ENCODE assay signal across 17 cellular contexts in the genomic region with DNA sequence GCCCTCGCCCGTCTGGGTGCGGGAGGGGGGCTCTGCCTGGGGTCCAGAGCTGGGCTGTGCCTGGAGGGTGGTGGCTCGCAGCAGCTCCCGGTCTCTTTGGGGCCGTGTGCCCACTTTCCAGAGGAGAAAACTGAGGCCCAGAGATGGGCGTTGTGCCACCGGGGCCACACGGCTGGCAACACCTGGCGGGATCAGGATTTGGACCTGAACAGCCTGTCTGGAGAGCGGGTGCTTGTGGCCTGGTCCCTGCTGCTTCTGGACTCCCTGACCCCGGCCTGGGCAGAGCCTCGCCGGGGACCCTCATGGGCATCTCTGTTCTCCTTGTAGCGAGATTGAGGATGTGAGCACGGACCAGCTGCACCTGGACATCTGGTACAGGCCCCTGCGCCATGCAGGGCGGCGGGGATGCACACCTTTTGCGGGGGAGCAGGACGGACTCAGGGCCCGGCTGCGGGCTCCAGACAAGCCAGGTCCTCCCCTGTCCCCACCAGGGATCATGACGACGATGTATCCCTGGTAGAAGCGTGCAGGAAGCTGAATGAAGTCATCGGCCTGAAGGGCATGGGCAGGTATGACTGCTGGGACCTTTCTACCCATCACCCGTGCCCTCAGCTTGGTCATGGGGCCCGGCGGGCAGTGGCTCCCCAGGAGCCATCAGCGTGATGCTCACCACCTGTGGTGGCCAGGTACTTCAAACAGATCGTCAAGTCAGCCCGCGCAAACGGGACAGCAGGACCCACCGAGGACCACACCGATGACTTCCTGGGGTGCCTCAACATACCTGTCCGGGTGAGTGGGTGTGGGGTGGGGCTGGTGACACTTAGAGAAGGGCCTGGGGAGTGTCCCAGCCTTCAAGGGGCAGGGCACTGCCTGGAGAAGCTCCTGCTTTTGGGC. TPM values are rescaled to one million over a fixed set of nuclear protein-coding genes. Genes with fewer than 3 reads are reported as not detected.
DNase-seq lines count a peak whose midpoint lies in the region; ATAC-seq and TF ChIP-seq lines count a peak whose summit lies in the region.
"Had no signal": no experiment of that assay in that cellular context is flagged by ENCODE, and none has a peak within 500 bp of the region (broad histone marks: within the 10 kb centered on the region; RNA-seq: fewer than 3 reads in every experiment).

No MANE protein-coding gene starts in this region.

- H3K36me3 ChIP-seq in DOHH2 (ENCODE audit: control insufficient read depth, low read length) = no peaks in the 10 kb centered on the region

- no peaks in the 10 kb centered on the region for H3K36me3 Mint-ChIP-seq in activated CD8-positive, alpha-beta memory T cell treated with anti-CD3 and anti-CD28 coated beads, Interleukin-2, amount 10 ng/mL, durations not matched to agents 7 days and 5 days
- H3K36me3 Mint-ChIP-seq in T-cell = no peaks in the 10 kb centered on the region
- no peaks in the 10 kb centered on the region for H3K36me3 Mint-ChIP-seq in naive thymus-derived CD8-positive, alpha-beta T cell

- POLR2A ChIA-PET in T-cell (lab: Charles Lee) = interaction anchor here in 1 of 2 donors (0.6 kb wide), 1 partner anchor 801 kb away, joined by 4 read pairs; no protein-coding TSS in a partner anchor
- POLR2A ChIA-PET in naive thymus-derived CD8-positive, alpha-beta T cell (lab: Charles Lee) = interaction anchor here (0.5 to 2.5 kb wide), 7 partner anchors 9 to 132 kb away, joined by 3 to 17 read pairs (median 5); a partner anchor contains a TSS

- no peaks in the 10 kb centered on the region for H3K9me2 ChIP-seq in DOHH2 (replicated peaks; ENCODE audit: control insufficient read depth, low read length)

- H3K4me2 ChIP-seq in DOHH2 (ENCODE audit: low read length) = peak overlapping the region; percentile 79

- peaks cover 23% of the 10 kb centered on the region for H3K4me1 ChIP-seq in DOHH2 (ENCODE audit: control insufficient read depth, low read length)

- peaks cover 19% of the 10 kb centered on the region for H3K4me1 Mint-ChIP-seq in activated CD8-positive, alpha-beta memory T cell treated with anti-CD3 and anti-CD28 coated beads, Interleukin-2, amount 10 ng/mL, durations not matched to agents 7 days and 5 days
- H3K4me1 Mint-ChIP-seq in T-cell = peaks cover 7 to 17% (median 16%) of the 10 kb centered on the region in 3 donors
- H3K4me1 Mint-ChIP-seq in naive thymus-derived CD8-positive, alpha-beta T cell = peaks cover 10 to 21% (median 16%) of the 10 kb centered on the region in 4 donors
- H3K4me1 Mint-ChIP-seq: endodermal cell had no signal

- peak overlapping the region; percentile 69 for H3K4me3 ChIP-seq in DOHH2 (ENCODE audit: low read length)
- H3K4me3 ChIP-seq: psoas muscle had no signal

- CTCF ChIA-PET in activated CD8-positive, alpha-beta memory T cell treated with anti-CD3 and anti-CD28 coated beads, Interleukin-2, amount 10 ng/mL, durations not matched to agents 7 days and 5 days (lab: Charles Lee) = interaction anchor here (0.8 to 2.0 kb wide), 5 partner anchors 9 to 121 kb away, joined by 3 to 5 read pairs (median 4); no protein-coding TSS in a partner anchor
- CTCF ChIA-PET in T-cell (lab: Charles Lee) = interaction anchor here in 1 of 2 donors (0.8 to 1.0 kb wide), 2 partner anchors 25 to 79 kb away, joined by 3 read pairs; a partner anchor contains a TSS

- H3K27ac ChIP-seq in DOHH2 (ENCODE audit: low read depth, low read length) = peak overlapping the region; percentile 23
- H3K27ac ChIP-seq: psoas muscle, SK-N-MC had no signal

- H3F3A ChIP-seq in DOHH2 (ENCODE audit: control insufficient read depth, insufficient read depth) = no peaks in the 10 kb centered on the region

- H4K20me1 ChIP-seq in DOHH2 (ENCODE audit: control insufficient read depth, insufficient read depth, low read depth, low read length) = peaks cover 7% of the 10 kb centered on the region; the same call in 1 of the 2 replicates

- H3K4me3 Mint-ChIP-seq in activated CD8-positive, alpha-beta memory T cell treated with anti-CD3 and anti-CD28 coated beads, Interleukin-2, amount 10 ng/mL, durations not matched to agents 7 days and 5 days = peak overlapping the region; percentile 64
- peak overlapping the region; percentile 65 to 79 (median 74) for H3K4me3 Mint-ChIP-seq in T-cell
- H3K4me3 Mint-ChIP-seq in naive thymus-derived CD8-positive, alpha-beta T cell = peak overlapping the region in 8 of 10 donors; percentile 69 to 87 (median 82)
- H3K4me3 Mint-ChIP-seq: endodermal cell had no signal

- H3K79me2 ChIP-seq in DOHH2 (ENCODE audit: control insufficient read depth, low read length) = no peaks in the 10 kb centered on the region

- H3K9me3 ChIP-seq in DOHH2 (ENCODE audit: control insufficient read depth, insufficient read depth, low read length) = peaks cover 6% of the 10 kb centered on the region; the same call in 1 of the 2 replicates
- H3K9me3 ChIP-seq: psoas muscle had no signal

- H3K27me3 ChIP-seq in DOHH2 (ENCODE audit: control insufficient read depth, low read length) = no peaks in the 10 kb centered on the region

- no peaks in the 10 kb centered on the region for H3K27me3 Mint-ChIP-seq in activated CD8-positive, alpha-beta memory T cell treated with anti-CD3 and anti-CD28 coated beads, Interleukin-2, amount 10 ng/mL, durations not matched to agents 7 days and 5 days
- H3K27me3 Mint-ChIP-seq in T-cell = peaks cover 0 to under 1% of the 10 kb centered on the region in 2 donors
- H3K27me3 Mint-ChIP-seq in naive thymus-derived CD8-positive, alpha-beta T cell = no peaks in the 10 kb centered on the region

- H3K27ac Mint-ChIP-seq in activated CD8-positive, alpha-beta memory T cell treated with anti-CD3 and anti-CD28 coated beads, Interleukin-2, amount 10 ng/mL, durations not matched to agents 7 days and 5 days = no peak overlapping the region
- no peak overlapping the region for H3K27ac Mint-ChIP-seq in T-cell
- peak overlapping the region in 4 of 10 donors; percentile 14 to 84 (median 56) for H3K27ac Mint-ChIP-seq in naive thymus-derived CD8-positive, alpha-beta T cell
- H3K27ac Mint-ChIP-seq: endodermal cell had no signal

- no peak for ATAC-seq in activated CD8-positive, alpha-beta memory T cell treated with anti-CD3 and anti-CD28 coated beads, Interleukin-2, amount 10 ng/mL, durations not matched to agents 7 days and 5 days
- no peak for ATAC-seq in T-cell (replicated peaks in 1 of 4)
- no peak for ATAC-seq in naive thymus-derived CD8-positive, alpha-beta T cell
- ATAC-seq in GM21723 (IDR thresholded peaks at IDR 0.05; ENCODE audit: unreplicated experiment) = no peak
- ATAC-seq in GM18868 (IDR thresholded peaks at IDR 0.05; ENCODE audit: unreplicated experiment) = no peak

- DNase-seq in activated CD8-positive, alpha-beta memory T cell treated with anti-CD3 and anti-CD28 coated beads, Interleukin-2, amount 10 ng/mL, durations not matched to agents 7 days and 5 days = no peak
- DNase-seq in activated CD8-positive, alpha-beta memory T cell treated with anti-CD3 and anti-CD28 coated beads, Interleukin-2, amount 50 U/mL, for 4 hours = no peak
- DNase-seq in T-cell (no peak), KG1 (lab: John Stamatoyannopoulos, UW) (no peak)
- DNase-seq in naive thymus-derived CD8-positive, alpha-beta T cell = no peak
- DNase-seq: endodermal cell; KBM-7; left ventricle myocardium superior; NCI-H1436 treated with DMSO at 0.1 percent for 48 hours; NCI-H446; OCI-M1; psoas muscle; stimulated activated CD4-positive, alpha-beta T cell treated with anti-CD3 and anti-CD28 coated beads, Interleukin-12 subunit alpha, Interleukin-12 subunit beta, amount 100 ng/mL, for 4 hours had no signal

- no peaks in the 10 kb centered on the region for H3K9me3 Mint-ChIP-seq in activated CD8-positive, alpha-beta memory T cell treated with anti-CD3 and anti-CD28 coated beads, Interleukin-2, amount 10 ng/mL, durations not matched to agents 7 days and 5 days (ENCODE audit: low read depth)
- H3K9me3 Mint-ChIP-seq in T-cell = no peaks in the 10 kb centered on the region
- H3K9me3 Mint-ChIP-seq in naive thymus-derived CD8-positive, alpha-beta T cell = no peaks in the 10 kb centered on the region
- H3K9me3 Mint-ChIP-seq: endodermal cell had no signal

- TF ChIP-seq CTCF in DOHH2 (IDR thresholded peaks at IDR 0.05; ENCODE audit: low read depth, low read length, poor library complexity, severe bottlenecking) = no peak

RNA-seq across cellular contexts. Expression of a gene that starts 8.3 kb away (rescaled TPM):
- under 1 TPM; 0.45 to 0.53 TPM for total RNA-seq in activated CD8-positive, alpha-beta memory T cell treated with anti-CD3 and anti-CD28 coated beads, Interleukin-2, amount 10 ng/mL, durations not matched to agents 7 days and 5 days
- 10 to 100 TPM in 4 of 5 donors, 1 to 10 TPM in 1; 9.1 to 12.8 (median 12.7) TPM for total RNA-seq in T-cell
- 1 to 10 TPM; 3.0 to 5.3 TPM for total RNA-seq in naive thymus-derived CD8-positive, alpha-beta T cell
- 1 to 10 TPM in 1 of 3 donors, under 1 TPM in 2; 0.06 to 1.5 (median 0.85) TPM for polyA plus RNA-seq in naive thymus-derived CD8-positive, alpha-beta T cell

RNA-seq across cellular contexts. Expression of a gene that starts 9.9 kb away (rescaled TPM):
- 10 to 100 TPM; 52.9 to 57.8 TPM for total RNA-seq in activated CD8-positive, alpha-beta memory T cell treated with anti-CD3 and anti-CD28 coated beads, Interleukin-2, amount 10 ng/mL, durations not matched to agents 7 days and 5 days
- total RNA-seq in T-cell = 10 to 100 TPM; 25.4 to 53.1 (median 48.1) TPM
- 10 to 100 TPM; 37.1 to 41.2 TPM for total RNA-seq in naive thymus-derived CD8-positive, alpha-beta T cell
- 10 to 100 TPM; 88.8 to 99.4 (median 96.3) TPM for polyA plus RNA-seq in naive thymus-derived CD8-positive, alpha-beta T cell

RNA-seq across cellular contexts. Expression of a gene that starts 10.0 kb away (rescaled TPM):
- total RNA-seq in activated CD8-positive, alpha-beta memory T cell treated with anti-CD3 and anti-CD28 coated beads, Interleukin-2, amount 10 ng/mL, durations not matched to agents 7 days and 5 days = 10 to 100 TPM; 29.3 to 33.0 TPM
- total RNA-seq in T-cell = 10 to 100 TPM; 42.6 to 66.5 (median 63.1) TPM
- 10 to 100 TPM; 56.9 to 65.2 TPM for total RNA-seq in naive thymus-derived CD8-positive, alpha-beta T cell
- polyA plus RNA-seq in naive thymus-derived CD8-positive, alpha-beta T cell = 10 to 100 TPM; 44.4 to 57.8 (median 56.6) TPM

RNA-seq across cellular contexts. Expression of a gene that starts 32.3 kb away (rescaled TPM):
- 100 to 1,000 TPM; 224 to 253 TPM for total RNA-seq in activated CD8-positive, alpha-beta memory T cell treated with anti-CD3 and anti-CD28 coated beads, Interleukin-2, amount 10 ng/mL, durations not matched to agents 7 days and 5 days
- total RNA-seq in T-cell = 100 to 1,000 TPM; 173 to 247 (median 190) TPM
- total RNA-seq in naive thymus-derived CD8-positive, alpha-beta T cell = 100 to 1,000 TPM; 236 to 250 TPM
- polyA plus RNA-seq in naive thymus-derived CD8-positive, alpha-beta T cell = 10 to 100 TPM; 87.5 to 89.6 (median 89.0) TPM
